In the genomic region with DNA sequence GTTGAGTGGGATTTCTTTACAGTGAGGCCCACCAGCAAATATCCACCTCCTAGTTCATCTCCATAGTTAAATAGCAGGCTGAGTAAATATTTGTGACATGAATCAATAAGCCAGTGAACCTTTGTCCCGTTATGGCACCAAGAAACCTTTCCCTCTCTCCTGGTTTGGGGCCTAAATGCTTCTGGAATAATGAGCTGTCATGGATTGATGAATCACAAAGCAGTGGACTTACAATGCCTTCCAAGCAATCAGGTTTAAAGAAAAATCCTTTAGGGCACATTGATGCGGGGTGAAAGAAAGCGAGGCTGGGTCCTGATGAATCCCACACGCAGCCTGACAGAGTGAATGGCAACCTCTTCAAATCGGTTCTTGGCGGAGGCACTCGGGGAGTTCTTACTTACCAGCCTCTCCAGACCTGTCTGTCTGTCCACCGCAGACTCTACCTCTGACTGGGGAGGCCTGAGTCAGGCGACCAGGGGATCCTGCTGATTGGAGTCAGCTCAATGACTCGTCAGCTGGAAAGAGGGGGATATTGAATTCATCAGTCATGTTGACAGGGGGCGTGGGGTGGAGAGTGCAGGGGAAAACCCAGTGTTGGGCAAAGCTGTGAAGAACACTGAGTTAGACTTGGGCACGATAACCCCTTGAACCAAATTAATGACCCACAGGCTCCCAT, we compare ENCODE assay signal across 15 cellular contexts.
DNase-seq lines count a peak whose midpoint lies in the region; ATAC-seq, FAIRE-seq and TF ChIP-seq lines count a peak whose summit lies in the region.
"Had no signal": no experiment of that assay in that cellular context is flagged by ENCODE, and none has a peak within 500 bp of the region (broad histone marks: within the 10 kb centered on the region; RNA-seq: fewer than 3 reads in every experiment).

No MANE protein-coding gene starts in this region.

- H3K9me3 ChIP-seq in naive thymus-derived CD4-positive, alpha-beta T cell (ENCODE audit: control insufficient read depth in 2 of 3, low read length in 3 of 3) = no peaks in the 10 kb centered on the region

- H3K4me1 ChIP-seq in naive thymus-derived CD4-positive, alpha-beta T cell (ENCODE audit: control insufficient read depth in 2 of 2, insufficient read depth in 2 of 2, low read length in 2 of 2) = no peaks in the 10 kb centered on the region

- CTCF ChIA-PET in naive thymus-derived CD4-positive, alpha-beta T cell (lab: Charles Lee) = no interaction called here

- DNase-seq in EH (ENCODE audit: low read depth) = peak; percentile 27
- DNase-seq in M059J (ENCODE audit: low read depth) = peak; percentile 61
- peak; percentile 27 for DNase-seq in bronchial epithelial cell (ENCODE audit: low read depth)
- DNase-seq in mesothelial cell of epicardium (ENCODE audit: low spot score in 2 of 2, unreplicated experiment in 2 of 2) = no peak
- DNase-seq in NCI-H1694 (lab: John Stamatoyannopoulos, UW) = no peak
- no peak for DNase-seq in naive thymus-derived CD4-positive, alpha-beta T cell
- DNase-seq in GM13977 (ENCODE audit: low spot score) = no peak
- DNase-seq in NCI-H1105 treated with DMSO at 0.1 percent for 48 hours (lab: John Stamatoyannopoulos, UW) = no peak
- DNase-seq: activated naive CD8-positive, alpha-beta T cell treated with anti-CD3 and anti-CD28 coated beads, Interleukin-2, amount 50 U/mL, for 24 hours; AML-193; NCI-H1436; NCI-H748 treated with DMSO at 0.1 percent for 48 hours; stimulated activated naive CD8-positive, alpha-beta T cell treated with anti-CD3 and anti-CD28 coated beads, Interleukin-15, Interleukin-2, amounts not matched to agents 100 U/mL and 50 U/mL, for 24 hours had no signal

- ATAC-seq in naive thymus-derived CD4-positive, alpha-beta T cell = no peak
- ATAC-seq: activated naive CD8-positive, alpha-beta T cell treated with anti-CD3 and anti-CD28 coated beads, Interleukin-2, amount 50 U/mL, for 24 hours; stimulated activated naive CD8-positive, alpha-beta T cell treated with anti-CD3 and anti-CD28 coated beads, Interleukin-15, Interleukin-2, amounts not matched to agents 100 U/mL and 50 U/mL, for 24 hours had no signal

- H3K4me1 Mint-ChIP-seq in mesothelial cell of epicardium = peaks cover 22% of the 10 kb centered on the region
- H3K4me1 Mint-ChIP-seq in naive thymus-derived CD4-positive, alpha-beta T cell = peaks cover 0 to 7% (median 0%) of the 10 kb centered on the region in 7 donors

- peaks cover 7% of the 10 kb centered on the region for H3K9me3 Mint-ChIP-seq in mesothelial cell of epicardium
- peaks cover 0 to 2% (median 0%) of the 10 kb centered on the region in 11 donors for H3K9me3 Mint-ChIP-seq in naive thymus-derived CD4-positive, alpha-beta T cell
- H3K9me3 Mint-ChIP-seq: activated naive CD8-positive, alpha-beta T cell treated with anti-CD3 and anti-CD28 coated beads, Interleukin-2, amount 50 U/mL, for 24 hours; dendritic cell treated with granulocyte-macrophage colony-stimulating factor and Interleukin-4, amounts not matched to agents 40 ng/mL and 50 ng/mL, for 4 days had no signal

- peak overlapping the region; percentile 35 for H3K27ac Mint-ChIP-seq in mesothelial cell of epicardium
- no peak overlapping the region for H3K27ac Mint-ChIP-seq in naive thymus-derived CD4-positive, alpha-beta T cell
- H3K27ac Mint-ChIP-seq: activated naive CD8-positive, alpha-beta T cell treated with anti-CD3 and anti-CD28 coated beads, Interleukin-2, amount 50 U/mL, for 24 hours; dendritic cell treated with granulocyte-macrophage colony-stimulating factor and Interleukin-4, amounts not matched to agents 40 ng/mL and 50 ng/mL, for 4 days had no signal

- intact Hi-C loops in naive thymus-derived CD4-positive, alpha-beta T cell (cut with micrococcal nuclease) = no loop called here

- no peaks in the 10 kb centered on the region for H3K36me3 ChIP-seq in bronchial epithelial cell (ENCODE audit: control insufficient read depth, insufficient read depth, low read length)
- H3K36me3 ChIP-seq in naive thymus-derived CD4-positive, alpha-beta T cell (ENCODE audit: control insufficient read depth in 2 of 3, insufficient read depth in 3 of 3, low read length in 3 of 3) = no peaks in the 10 kb centered on the region

- no peak overlapping the region for H3K27ac ChIP-seq in naive thymus-derived CD4-positive, alpha-beta T cell (ENCODE audit: low read depth, low read length)
- H3K27ac ChIP-seq: VCaP had no signal

- H3K4me3 ChIP-seq in bronchial epithelial cell (ENCODE audit: low read depth, low read length) = no peak overlapping the region
- no peak overlapping the region for H3K4me3 ChIP-seq in naive thymus-derived CD4-positive, alpha-beta T cell (ENCODE audit: low read length)

- POLR2A ChIA-PET in naive thymus-derived CD4-positive, alpha-beta T cell (lab: Charles Lee) = no interaction called here

- no peaks in the 10 kb centered on the region for H3K27me3 Mint-ChIP-seq in mesothelial cell of epicardium (ENCODE audit: low read depth)
- no peaks in the 10 kb centered on the region for H3K27me3 Mint-ChIP-seq in naive thymus-derived CD4-positive, alpha-beta T cell
- H3K27me3 Mint-ChIP-seq: activated naive CD8-positive, alpha-beta T cell treated with anti-CD3 and anti-CD28 coated beads, Interleukin-2, amount 50 U/mL, for 24 hours had no signal

- FAIRE-seq in bronchial epithelial cell (lab: Jason Lieb, UNC) = no peak

- no peak overlapping the region for H3K4me3 Mint-ChIP-seq in mesothelial cell of epicardium
- H3K4me3 Mint-ChIP-seq in naive thymus-derived CD4-positive, alpha-beta T cell = no peak overlapping the region
- H3K4me3 Mint-ChIP-seq: activated naive CD8-positive, alpha-beta T cell treated with anti-CD3 and anti-CD28 coated beads, Interleukin-2, amount 50 U/mL, for 24 hours; dendritic cell treated with granulocyte-macrophage colony-stimulating factor and Interleukin-4, amounts not matched to agents 40 ng/mL and 50 ng/mL, for 4 days had no signal

- TF ChIP-seq CTCF in bronchial epithelial cell (IDR thresholded peaks at IDR 0.05; ENCODE audit: insufficient read depth, low read length, severe bottlenecking) (no peak), mesothelial cell of epicardium (IDR thresholded peaks at IDR 0.05; ENCODE audit: unreplicated experiment) (no peak), GM13977 (IDR thresholded peaks at IDR 0.05; ENCODE audit: extremely low read depth, insufficient read depth, missing control alignments) (no peak)

- no peaks in the 10 kb centered on the region for H3K27me3 ChIP-seq in bronchial epithelial cell (ENCODE audit: control insufficient read depth, insufficient read depth, low read length)
- H3K27me3 ChIP-seq in naive thymus-derived CD4-positive, alpha-beta T cell (ENCODE audit: control insufficient read depth in 2 of 2, insufficient read depth in 2 of 2, low read length in 2 of 2) = no peaks in the 10 kb centered on the region

- H3K36me3 Mint-ChIP-seq in mesothelial cell of epicardium = no peaks in the 10 kb centered on the region
- no peaks in the 10 kb centered on the region for H3K36me3 Mint-ChIP-seq in naive thymus-derived CD4-positive, alpha-beta T cell

- in situ Hi-C loops in GM13977 (cut with MboI; ENCODE audit: low pct_unique_long_range_greater_than_20kb, low sequenced_read_pairs, unreplicated experiment) = no loop called here

Comparison
In these comparisons a context has a peak if more than half of its experiments do, and no peak if none do; other contexts are left out.
1. DNase-seq: peak in EH (single experiment), M059J (single experiment) and bronchial epithelial cell (single experiment); none in mesothelial cell of epicardium (0 of 2), NCI-H1694 (single experiment), naive thymus-derived CD4-positive, alpha-beta T cell (0 of 9), GM13977 (single experiment) and NCI-H1105 treated with DMSO at 0.1 percent for 48 hours (single experiment).